In genomic region chr1:125066385-125066784, GRCh38 we compare ENCODE assay signal across 23 cellular contexts.
"Had no signal": no experiment of that assay in that cellular context is flagged by ENCODE, and none has a peak within 500 bp of the region (broad histone marks: within the 10 kb centered on the region; RNA-seq: fewer than 3 reads in every experiment).

No MANE protein-coding gene starts in this region.

- H3K27me3 Mint-ChIP-seq: activated CD4-positive, alpha-beta memory T cell treated with anti-CD3 and anti-CD28 coated beads, Interleukin-2, amount 10 ng/mL, durations not matched to agents 7 days and 5 days; activated naive CD4-positive, alpha-beta T cell treated with anti-CD3 and anti-CD28 coated beads, Interleukin-2, amount 10 ng/mL, durations not matched to agents 7 days and 5 days; naive thymus-derived CD4-positive, alpha-beta T cell; progenitor cell of endocrine pancreas; stimulated activated naive CD8-positive, alpha-beta T cell treated with anti-CD3 and anti-CD28 coated beads, Interleukin-15, Interleukin-2, amounts not matched to agents 100 ng/mL and 50 ng/mL, for 24 hours; T-helper 17 cell had no signal

- H3K27ac Mint-ChIP-seq: activated CD4-positive, alpha-beta memory T cell treated with anti-CD3 and anti-CD28 coated beads, Interleukin-2, amount 10 ng/mL, durations not matched to agents 7 days and 5 days; activated naive CD4-positive, alpha-beta T cell treated with anti-CD3 and anti-CD28 coated beads, Interleukin-2, amount 10 ng/mL, durations not matched to agents 7 days and 5 days; endodermal cell; naive thymus-derived CD4-positive, alpha-beta T cell; progenitor cell of endocrine pancreas; stimulated activated naive CD8-positive, alpha-beta T cell treated with anti-CD3 and anti-CD28 coated beads, Interleukin-15, Interleukin-2, amounts not matched to agents 100 ng/mL and 50 ng/mL, for 24 hours; T-helper 17 cell had no signal

- DNase-seq: activated CD4-positive, alpha-beta memory T cell treated with anti-CD3 and anti-CD28 coated beads, Interleukin-2, amount 10 ng/mL, durations not matched to agents 7 days and 5 days; activated CD4-positive, alpha-beta T cell treated with anti-CD3 and anti-CD28 coated beads for 48 hours; activated CD4-positive, CD25-positive, alpha-beta regulatory T cell; activated effector memory CD4-positive, alpha-beta T cell treated with anti-CD3 and anti-CD28 coated beads, Interleukin-2, amount 50 U/mL, for 16 hours; activated naive CD4-positive, alpha-beta T cell treated with anti-CD3 and anti-CD28 coated beads, Interleukin-2, amount 10 ng/mL, durations not matched to agents 7 days and 5 days; cerebellar nuclear complex; cortex of kidney; endodermal cell; esophagus squamous epithelium; gastrocnemius medialis; hippocampal formation; left colon; naive thymus-derived CD4-positive, alpha-beta T cell; retina; stimulated activated CD4-positive, alpha-beta T cell treated with anti-CD3 and anti-CD28 coated beads, Interleukin-1b, Interleukin-23, amount 100 ng/mL, for 48 hours; substantia nigra; SW 1271; T-helper 17 cell; transverse colon had no signal

- H3K27me3 ChIP-seq: esophagus squamous epithelium, gastrocnemius medialis, transverse colon had no signal

- H3K9me3 ChIP-seq: gastrocnemius medialis had no signal

- H3K27ac ChIP-seq: esophagus squamous epithelium, gastrocnemius medialis, transverse colon had no signal

- H3K4me3 Mint-ChIP-seq: activated CD4-positive, alpha-beta memory T cell treated with anti-CD3 and anti-CD28 coated beads, Interleukin-2, amount 10 ng/mL, durations not matched to agents 7 days and 5 days; activated naive CD4-positive, alpha-beta T cell treated with anti-CD3 and anti-CD28 coated beads, Interleukin-2, amount 10 ng/mL, durations not matched to agents 7 days and 5 days; endodermal cell; naive thymus-derived CD4-positive, alpha-beta T cell; neural crest cell; stimulated activated naive CD8-positive, alpha-beta T cell treated with anti-CD3 and anti-CD28 coated beads, Interleukin-15, Interleukin-2, amounts not matched to agents 100 ng/mL and 50 ng/mL, for 24 hours; T-helper 17 cell had no signal

- ATAC-seq: gastrocnemius medialis; left colon; naive thymus-derived CD4-positive, alpha-beta T cell; T-helper 17 cell had no signal

- H3K4me3 ChIP-seq: esophagus squamous epithelium, gastrocnemius medialis, lung, transverse colon had no signal

- H3K4me1 ChIP-seq: esophagus squamous epithelium, gastrocnemius medialis, transverse colon had no signal

- H3K4me1 Mint-ChIP-seq: activated CD4-positive, alpha-beta memory T cell treated with anti-CD3 and anti-CD28 coated beads, Interleukin-2, amount 10 ng/mL, durations not matched to agents 7 days and 5 days; activated naive CD4-positive, alpha-beta T cell treated with anti-CD3 and anti-CD28 coated beads, Interleukin-2, amount 10 ng/mL, durations not matched to agents 7 days and 5 days; endodermal cell; neural crest cell; T-helper 17 cell had no signal

- H3K36me3 ChIP-seq: esophagus squamous epithelium, gastrocnemius medialis, transverse colon had no signal
